ENCODE assay signal across 8 cellular contexts in genomic region chr6:34234667-34235604, GRCh38. TPM values are rescaled to one million over a fixed set of nuclear protein-coding genes. Genes with fewer than 3 reads are reported as not detected.
DNase-seq lines count a peak whose midpoint lies in the region; ATAC-seq, FAIRE-seq and TF ChIP-seq lines count a peak whose summit lies in the region.

No MANE protein-coding gene starts in this region.

- no peak overlapping the region for H2AFZ ChIP-seq in GM12878 (ENCODE audit: control insufficient read depth, low read depth, low read length)

- no peak for FAIRE-seq in GM12878 (lab: Jason Lieb, UNC)

- H3K4me3 ChIP-seq in GM12878 (no peak overlapping the region), mesodermal cell (ENCODE audit: extremely low read depth, insufficient read depth, low read length, poor library complexity, severe bottlenecking) (peak overlapping the region; percentile 31), tibial artery (peak overlapping the region; percentile 71 to 74)

- CTCF ChIA-PET in activated CD4-positive, alpha-beta T cell treated with anti-CD3 and anti-CD28 coated beads for 36 hours (lab: Charles Lee): interaction anchor here (0.8 kb wide), 1 partner anchor 15 kb away, joined by 3 read pairs; no protein-coding TSS in a partner anchor
- CTCF ChIA-PET in GM12878 (lab: Yijun Ruan, JAX): no interaction called here

- peaks cover 27% of the 10 kb centered on the region for H3K4me1 Mint-ChIP-seq in activated CD4-positive, alpha-beta T cell treated with anti-CD3 and anti-CD28 coated beads for 36 hours

- H3K27me3 ChIP-seq in GM12878 (replicated peaks in 1 of 2; ENCODE audit: control insufficient read depth in 2 of 2, insufficient read depth in 2 of 2, low read length in 1 of 2) (no peaks in the 10 kb centered on the region), tibial artery (no peaks in the 10 kb centered on the region)

- H3K36me3 Mint-ChIP-seq in activated CD4-positive, alpha-beta T cell treated with anti-CD3 and anti-CD28 coated beads for 36 hours (ENCODE audit: low read depth): peaks cover 15% of the 10 kb centered on the region

- 90% methylated on average over 40 of the region's 85 CpGs for WGBS in GM12878 (ENCODE audit: insufficient coverage, insufficient replicate concordance, low lambda C conversion rate, missing lambda C conversion rate)
- WGBS in mesodermal cell (ENCODE audit: insufficient coverage in 2 of 2), 2 experiments: 7 to 9% methylated on average over 33 to 40 of the region's 85 CpGs

- in situ Hi-C loops in GM12878 (cut with MboI): loop anchor here (25.0 kb wide), 1 partner anchor 377 kb away; no protein-coding TSS in a partner anchor

- H3K4me2 ChIP-seq in GM12878 (ENCODE audit: control insufficient read depth, insufficient read depth): 0 out of 2 replicates have a peak overlapping the region, but pooled peaks have one; percentile 9

- no peaks in the 10 kb centered on the region for H3K9me3 ChIP-seq in GM12878 (replicated peaks; ENCODE audit: control insufficient read depth, insufficient read depth, low read length)
- H3K9me3 ChIP-seq in mesodermal cell (ENCODE audit: control insufficient read depth, low read length): no peaks in the 10 kb centered on the region
- no peaks in the 10 kb centered on the region for H3K9me3 ChIP-seq in tibial artery

- TF ChIP-seq CTCF in GM12878 (IDR thresholded peaks at IDR 0.05 in 2 of 3, conservative IDR thresholded peaks at IDR 0.05 in 1 of 3; ENCODE audit: control insufficient read depth in 2 of 3, extremely low read depth in 1 of 3, insufficient read depth in 1 of 3, low read depth in 3 of 3, low read length in 3 of 3) (no peak), tibial artery (IDR thresholded peaks at IDR 0.05) (no peak)

- no peak for TF ChIP-seq RAD21 in GM12878 (IDR thresholded peaks at IDR 0.05; ENCODE audit: insufficient read depth, low read depth, low read length)

- intact Hi-C loops in activated CD4-positive, alpha-beta T cell treated with anti-CD3 and anti-CD28 coated beads for 36 hours (cut with DNase I, micrococcal nuclease): loop anchor here (5.0 to 10.0 kb wide), 12 partner anchors 53 to 1263 kb away; partner anchors contain the start of genes BLTP3A (in 1 of the 2), CUTA (in 1 of the 2), ILRUN (in 1 of the 2) and ITPR3 (in 1 of the 2)
- intact Hi-C loops in GM12878 (cut with micrococcal nuclease; ENCODE audit: unreplicated experiment): no loop called here
- intact Hi-C loops in tibial artery (cut with DNase I; ENCODE audit: low total_unique reads): no loop called here

- TF ChIP-seq POLR2A in GM12878 (IDR thresholded peaks at IDR 0.05; ENCODE audit: low read depth, low read length): no peak

- BruUV-seq in GM12878 (replicated peaks; lab: Mats Ljungman, UMichigan): no TSS peak

- no peaks in the 10 kb centered on the region for H3K9me3 Mint-ChIP-seq in activated CD4-positive, alpha-beta T cell treated with anti-CD3 and anti-CD28 coated beads for 36 hours (ENCODE audit: low read depth)

- POLR2A ChIA-PET in activated CD4-positive, alpha-beta T cell treated with anti-CD3 and anti-CD28 coated beads for 36 hours (lab: Charles Lee): no interaction called here
- POLR2A ChIA-PET in GM12878 (lab: Charles Lee): no interaction called here

- RAD21 ChIA-PET in GM12878 (lab: Charles Lee; ENCODE audit: unreplicated experiment): interaction anchor here (0.6 to 1.0 kb wide), 2 partner anchors 11 to 333 kb away, joined by 3 read pairs; no protein-coding TSS in a partner anchor

- H4K20me1 ChIP-seq in GM12878 (ENCODE audit: control insufficient read depth, insufficient read depth): peaks cover 5% of the 10 kb centered on the region; the same call in 1 of the 2 replicates

- H3K27ac Mint-ChIP-seq in activated CD4-positive, alpha-beta T cell treated with anti-CD3 and anti-CD28 coated beads for 36 hours: peak overlapping the region; percentile 78

- peak overlapping the region; percentile 85 for H3K9ac ChIP-seq in GM12878 (ENCODE audit: control insufficient read depth, insufficient read depth, low read length)

- no peaks in the 10 kb centered on the region for H3K27me3 Mint-ChIP-seq in activated CD4-positive, alpha-beta T cell treated with anti-CD3 and anti-CD28 coated beads for 36 hours

- ATAC-seq in activated CD4-positive, alpha-beta T cell treated with anti-CD3 and anti-CD28 coated beads for 36 hours: peak; percentile 11
- ATAC-seq in GM12878 (peak; percentile 5), GM19324 (IDR thresholded peaks at IDR 0.05; ENCODE audit: low FRiP score, unreplicated experiment) (no peak)

- SMC1A ChIA-PET in GM12878 (lab: Charles Lee; ENCODE audit: uncharacterized antibody, unreplicated experiment): no interaction called here

- peak overlapping the region; percentile 88; the same call in 1 of the 2 replicates for H3K27ac ChIP-seq in GM12878 (ENCODE audit: control insufficient read depth, insufficient read depth)
- H3K27ac ChIP-seq in mesodermal cell (ENCODE audit: low read depth, low read length, severe bottlenecking): peak overlapping the region; percentile 98
- peak overlapping the region; percentile 81 to 83 for H3K27ac ChIP-seq in tibial artery

- peak; percentile 70 for DNase-seq in activated CD4-positive, alpha-beta T cell treated with anti-CD3 and anti-CD28 coated beads for 36 hours
- no peak for DNase-seq in activated CD4-positive, alpha-beta T cell treated with anti-CD3 and anti-CD28 coated beads, Interleukin-2, amount 50 U/mL, for 1 hour
- DNase-seq in GM12878 (ENCODE audit: low read depth, low spot score) (no peak), tibial artery (no peak), NCI-H1092 treated with DMSO at 0.1 percent for 48 hours (lab: John Stamatoyannopoulos, UW) (no peak), GOT3 (lab: John Stamatoyannopoulos, UW) (no peak)

- H3K4me1 ChIP-seq in GM12878 (ENCODE audit: control insufficient read depth, insufficient read depth, low read length): peaks cover 13% of the 10 kb centered on the region
- peaks cover 16% of the 10 kb centered on the region for H3K4me1 ChIP-seq in mesodermal cell (ENCODE audit: control insufficient read depth, insufficient read depth, low read length, poor library complexity, severe bottlenecking)
- peaks cover 0 to 24% (median 17%) of the 10 kb centered on the region in 4 donors for H3K4me1 ChIP-seq in tibial artery

- TF ChIP-seq EP300 in GM12878 (IDR thresholded peaks at IDR 0.05; ENCODE audit: borderline replicate concordance in 1 of 2, control insufficient read depth in 1 of 2, low read depth in 2 of 2, low read length in 2 of 2): no peak

- peak overlapping the region; percentile 3 for H3K4me3 Mint-ChIP-seq in activated CD4-positive, alpha-beta T cell treated with anti-CD3 and anti-CD28 coated beads for 36 hours

- H3K79me2 ChIP-seq in GM12878 (ENCODE audit: control insufficient read depth, insufficient read depth, low read length): peaks cover 29% of the 10 kb centered on the region

- H3K36me3 ChIP-seq in GM12878 (ENCODE audit: control insufficient read depth in 2 of 2, insufficient read depth in 2 of 2, low read length in 1 of 2) (no peaks in the 10 kb centered on the region; a peak in 1 of 4 replicates), mesodermal cell (ENCODE audit: control insufficient read depth, insufficient read depth, low read length) (peaks cover 16% of the 10 kb centered on the region), tibial artery (no peaks in the 10 kb centered on the region)

TF ChIP-seq in GM12878, 131 proteins besides CTCF, POLR2A, EP300 and RAD21 (continues in another document):
- TF ChIP-seq POLR2AphosphoS2 (IDR thresholded peaks at IDR 0.05; ENCODE audit: low read depth, low read length) (no peak), SUZ12 (IDR thresholded peaks at IDR 0.05; ENCODE audit: unreplicated experiment) (no peak)

RNA-seq across cellular contexts. Expression of gene HMGA1, which starts 1.7 kb away (rescaled TPM):
- 100 to 1,000 TPM; 569 to 649 TPM for total RNA-seq in activated CD4-positive, alpha-beta T cell treated with anti-CD3 and anti-CD28 coated beads for 36 hours
- 34.9 and 35.0 TPM in 2 replicates for total RNA-seq in GM12878 (2013; cell fraction: nucleolus; rRNA removed)
- total RNA-seq in GM12878 (2014; rRNA removed) (417 and 479 TPM in 2 replicates), GM12878 (2014; rRNA removed; fragmentation: Illumina TruSeq; extraction: Trizol) (220 and 264 TPM in 2 replicates), GM12878 (2021) (867 and 885 TPM in 2 replicates)
- 85.7 TPM for polyA plus RNA-seq in GM12878 (2011; ENCODE audit: low read depth)
- polyA plus RNA-seq in GM12878 (2011; rRNA removed) (39.7 and 110 TPM in 2 replicates), GM12878 (2014; fragmentation: Illumina TruSeq; extraction: Trizol) (176 and 537 TPM in 2 replicates), GM12878 (2014; fragmentation: Nextera tagmentation; extraction: Ambion mirVana) (10 to 100 TPM; 13.4 to 38.0 TPM), GM12878 (2014; rRNA removed) (555 and 628 TPM in 2 replicates), GM12878 (2016; fragmentation: Nextera tagmentation; extraction: Ambion mirVana) (100 to 1,000 TPM; 692 to 739 TPM)
- polyA plus RNA-seq in GM12878 (2011; cell fraction: cytosol; rRNA removed): 154 and 186 TPM in 2 replicates
- polyA plus RNA-seq in GM12878 (2011; cell fraction: nucleus; rRNA removed): 132 and 185 TPM in 2 replicates
- 247 and 313 TPM in 2 replicates for polyA plus RNA-seq in GM12878 (2012)
- 32.6 and 67.6 TPM in 2 replicates for polyA minus RNA-seq in GM12878 (2011; rRNA and poly(A)+ RNA removed)
- polyA minus RNA-seq in GM12878 (2011; cell fraction: cytosol; rRNA and poly(A)+ RNA removed): 96.9 and 109 TPM in 2 replicates
- polyA minus RNA-seq in GM12878 (2011; cell fraction: nucleus; rRNA and poly(A)+ RNA removed): 20.3 and 35.7 TPM in 2 replicates
- 1,202 TPM for polyA plus RNA-seq in mesodermal cell (2013, experiment 1 of 2)
- polyA plus RNA-seq in mesodermal cell (2013, experiment 2 of 2): 1,112 TPM

RNA-seq across cellular contexts. Expression of gene SMIM29, which starts 13.9 kb away (rescaled TPM):
- 10 to 100 TPM; 15.8 to 16.3 TPM for total RNA-seq in activated CD4-positive, alpha-beta T cell treated with anti-CD3 and anti-CD28 coated beads for 36 hours
- total RNA-seq in GM12878 (2013; cell fraction: nucleolus; rRNA removed): 7.9 and 8.8 TPM in 2 replicates
- 26.9 and 27.7 TPM in 2 replicates for total RNA-seq in GM12878 (2014; rRNA removed)
- total RNA-seq in GM12878 (2014; rRNA removed; fragmentation: Illumina TruSeq; extraction: Trizol): 6.8 and 9.0 TPM in 2 replicates
- 17.6 and 19.9 TPM in 2 replicates for total RNA-seq in GM12878 (2021)
- polyA plus RNA-seq in GM12878 (2011; ENCODE audit: low read depth): 10.5 TPM
- polyA plus RNA-seq in GM12878 (2011; rRNA removed): 5.9 and 12.5 TPM in 2 replicates
- 22.8 and 29.5 TPM in 2 replicates for polyA plus RNA-seq in GM12878 (2011; cell fraction: cytosol; rRNA removed)
- 19.6 and 24.9 TPM in 2 replicates for polyA plus RNA-seq in GM12878 (2011; cell fraction: nucleus; rRNA removed)
- 18.4 and 20.4 TPM in 2 replicates for polyA plus RNA-seq in GM12878 (2012)
- polyA plus RNA-seq in GM12878 (2014; fragmentation: Illumina TruSeq; extraction: Trizol): 0.65 and 8.7 TPM in 2 replicates
- polyA plus RNA-seq in GM12878 (2014; fragmentation: Nextera tagmentation; extraction: Ambion mirVana): 1 to 10 TPM; 7.1 to 8.4 TPM
- polyA plus RNA-seq in GM12878 (2014; rRNA removed): 25.3 and 26.9 TPM in 2 replicates
- polyA plus RNA-seq in GM12878 (2016; fragmentation: Nextera tagmentation; extraction: Ambion mirVana): 10 to 100 TPM; 27.2 to 30.0 TPM
- 7.7 and 15.6 TPM in 2 replicates for polyA minus RNA-seq in GM12878 (2011; rRNA and poly(A)+ RNA removed)
- 5.9 and 6.4 TPM in 2 replicates for polyA minus RNA-seq in GM12878 (2011; cell fraction: cytosol; rRNA and poly(A)+ RNA removed)
- 17.4 and 25.5 TPM in 2 replicates for polyA minus RNA-seq in GM12878 (2011; cell fraction: nucleus; rRNA and poly(A)+ RNA removed)
- polyA plus RNA-seq in mesodermal cell (2013, experiment 1 of 2): 23.0 TPM
- polyA plus RNA-seq in mesodermal cell (2013, experiment 2 of 2): 21.6 TPM

Comparison
In these comparisons a context has a peak if more than half of its experiments do, and no peak if none do; other contexts are left out.
1. intact Hi-C loops: an anchor here in activated CD4-positive, alpha-beta T cell treated with anti-CD3 and anti-CD28 coated beads for 36 hours (5.0 to 10.0 kb wide); none called in GM12878 and tibial artery.